1 cellular context compared by ENCODE assay signal in the genomic region with DNA sequence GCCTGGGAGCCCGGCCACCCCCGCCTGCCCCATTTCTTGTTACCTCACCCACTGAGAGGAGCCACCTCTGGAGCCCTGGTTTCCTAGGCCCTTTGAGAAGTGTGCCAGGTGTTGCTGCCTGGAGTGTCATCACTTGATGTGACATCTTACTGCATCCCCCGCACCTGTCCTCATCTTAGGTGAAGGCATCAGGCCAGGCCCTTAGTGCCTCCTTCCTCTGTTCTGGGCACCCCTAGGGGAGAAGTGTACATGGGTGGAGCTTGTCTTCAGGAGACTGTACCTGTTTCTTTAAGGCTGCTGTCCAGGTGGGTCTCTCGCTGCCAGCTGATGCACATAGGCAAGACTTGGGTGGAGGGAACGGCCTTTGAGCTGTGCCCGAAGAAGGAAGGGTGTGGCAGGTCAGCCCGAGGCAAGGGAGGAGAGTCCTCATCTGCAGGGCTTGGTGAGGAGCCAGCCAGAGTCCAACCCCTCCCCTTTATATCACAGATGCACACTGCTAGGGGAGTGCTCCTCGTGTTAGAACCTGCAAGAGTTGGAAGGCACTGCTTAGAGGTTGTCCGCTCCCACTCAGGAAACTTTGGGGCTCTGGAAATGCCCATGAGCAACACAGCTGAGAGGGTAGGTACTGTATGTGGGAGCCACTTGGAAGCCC.
A peak's percentile ranks its signal among the peaks of the same experiment; 100 is the strongest.
TF ChIP-seq lines count a peak whose summit lies in the region.

No MANE protein-coding gene starts in this region.

TF ChIP-seq in GM12878, 131 proteins besides CTCF, POLR2A, EP300 and RAD21 (continued from another document):
- TF ChIP-seq, protein P1, sequence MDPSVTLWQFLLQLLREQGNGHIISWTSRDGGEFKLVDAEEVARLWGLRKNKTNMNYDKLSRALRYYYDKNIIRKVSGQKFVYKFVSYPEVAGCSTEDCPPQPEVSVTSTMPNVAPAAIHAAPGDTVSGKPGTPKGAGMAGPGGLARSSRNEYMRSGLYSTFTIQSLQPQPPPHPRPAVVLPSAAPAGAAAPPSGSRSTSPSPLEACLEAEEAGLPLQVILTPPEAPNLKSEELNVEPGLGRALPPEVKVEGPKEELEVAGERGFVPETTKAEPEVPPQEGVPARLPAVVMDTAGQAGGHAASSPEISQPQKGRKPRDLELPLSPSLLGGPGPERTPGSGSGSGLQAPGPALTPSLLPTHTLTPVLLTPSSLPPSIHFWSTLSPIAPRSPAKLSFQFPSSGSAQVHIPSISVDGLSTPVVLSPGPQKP (IDR thresholded peaks at IDR 0.05; ENCODE audit: low read depth, low read length): no peak
- TF ChIP-seq PAX5 (IDR thresholded peaks at IDR 0.05; ENCODE audit: borderline replicate concordance, low read depth, low read length): no peak
- no peak for TF ChIP-seq BMI1 (IDR thresholded peaks at IDR 0.05; ENCODE audit: borderline replicate concordance)
- no peak for TF ChIP-seq MYB (IDR thresholded peaks at IDR 0.05; ENCODE audit: borderline replicate concordance, low read depth, low read length)
- TF ChIP-seq SIX5 (IDR thresholded peaks at IDR 0.05; ENCODE audit: low read depth, low read length, severe bottlenecking): no peak
- TF ChIP-seq SMC3 (IDR thresholded peaks at IDR 0.05; ENCODE audit: borderline replicate concordance, low read length): no peak
- 0 out of 2 replicates have a peak, but pooled peaks have one; percentile 2 for TF ChIP-seq JUND (IDR thresholded peaks at IDR 0.05; ENCODE audit: low read depth, low read length)
- TF ChIP-seq NRF1 (conservative IDR thresholded peaks at IDR 0.05; ENCODE audit: low read depth, low read length): no peak
- no peak for TF ChIP-seq PML (IDR thresholded peaks at IDR 0.05; ENCODE audit: low read length)
- TF ChIP-seq MEF2B (IDR thresholded peaks at IDR 0.05; ENCODE audit: partially characterized antibody, poor library complexity, severe bottlenecking): no peak
- no peak for TF ChIP-seq HDGF (IDR thresholded peaks at IDR 0.05)
- TF ChIP-seq RBBP5 (conservative IDR thresholded peaks at IDR 0.05): no peak
